ENCODE assay signal across 11 cellular contexts in genomic region chr19:56837892-56838679, GRCh38. TPM values are rescaled to one million over a fixed set of nuclear protein-coding genes. Genes with fewer than 3 reads are reported as not detected.
DNase-seq lines count a peak whose midpoint lies in the region; ATAC-seq and TF ChIP-seq lines count a peak whose summit lies in the region.
"Had no signal": no experiment of that assay in that cellular context is flagged by ENCODE, and none has a peak within 500 bp of the region (broad histone marks: within the 10 kb centered on the region; RNA-seq: fewer than 3 reads in every experiment).

No MANE protein-coding gene starts in this region.

- H3K27me3 Mint-ChIP-seq in activated naive CD4-positive, alpha-beta T cell treated with anti-CD3 and anti-CD28 coated beads for 36 hours (ENCODE audit: low read depth) = peaks cover 28% of the 10 kb centered on the region
- H3K27me3 Mint-ChIP-seq: CD4-positive, CD25-positive, alpha-beta regulatory T cell had no signal

- H3K9me3 ChIP-seq in endocrine pancreas (ENCODE audit: control insufficient read depth, low read length) (no peaks in the 10 kb centered on the region), uterus (no peaks in the 10 kb centered on the region)

- peak; percentile 8 for DNase-seq in activated naive CD4-positive, alpha-beta T cell treated with anti-CD3 and anti-CD28 coated beads for 36 hours
- no peak for DNase-seq in activated naive CD4-positive, alpha-beta T cell treated with anti-CD3 and anti-CD28 coated beads, Interleukin-2, amount 50 U/mL, for 16 hours
- DNase-seq in mucosa of gallbladder (ENCODE audit: low spot score) (peak; percentile 65), uterus (peak; percentile 68 to 73), epidermal melanocyte (ENCODE audit: insufficient read length, low spot score) (no peak)
- DNase-seq: activated CD4-positive, alpha-beta T cell treated with anti-CD3 and anti-CD28 coated beads, Interleukin-2, amount 50 U/mL, for 1 hour had no signal

- H3K27ac Mint-ChIP-seq in activated naive CD4-positive, alpha-beta T cell treated with anti-CD3 and anti-CD28 coated beads for 36 hours = no peak overlapping the region
- H3K27ac Mint-ChIP-seq: CD4-positive, CD25-positive, alpha-beta regulatory T cell; nephron had no signal

- TF ChIP-seq POLR2A in uterus (IDR thresholded peaks at IDR 0.05) = no peak

- H3K9ac ChIP-seq in endocrine pancreas (ENCODE audit: control insufficient read depth, insufficient read depth, low read length) = peak overlapping the region; percentile 72

- no peak overlapping the region for H3K4me3 ChIP-seq in endocrine pancreas (ENCODE audit: control insufficient read depth, insufficient read depth, low read length)
- H3K4me3 ChIP-seq in uterus = peak overlapping the region; percentile 34 to 48

- peaks cover 40% of the 10 kb centered on the region for H3K9me3 Mint-ChIP-seq in activated naive CD4-positive, alpha-beta T cell treated with anti-CD3 and anti-CD28 coated beads for 36 hours

- H3K27me3 ChIP-seq in endocrine pancreas (ENCODE audit: control insufficient read depth, insufficient read depth, low read length) (no peaks in the 10 kb centered on the region), uterus (no peaks in the 10 kb centered on the region)

- peaks cover 28% of the 10 kb centered on the region for H3K36me3 Mint-ChIP-seq in activated naive CD4-positive, alpha-beta T cell treated with anti-CD3 and anti-CD28 coated beads for 36 hours (ENCODE audit: low read depth)

- peak overlapping the region; percentile 78 to 86 for H3K27ac ChIP-seq in uterus

- H3K4me1 Mint-ChIP-seq in activated naive CD4-positive, alpha-beta T cell treated with anti-CD3 and anti-CD28 coated beads for 36 hours (ENCODE audit: low read depth) = peaks cover 5% of the 10 kb centered on the region
- H3K4me1 Mint-ChIP-seq: CD4-positive, CD25-positive, alpha-beta regulatory T cell had no signal

- H3K4me1 ChIP-seq in endocrine pancreas (ENCODE audit: control insufficient read depth, insufficient read depth, low read length) (no peaks in the 10 kb centered on the region), uterus (no peaks in the 10 kb centered on the region)

- intact Hi-C loops in activated naive CD4-positive, alpha-beta T cell treated with anti-CD3 and anti-CD28 coated beads for 36 hours (cut with micrococcal nuclease) = no loop called here
- intact Hi-C loops in uterus (cut with DNase I; ENCODE audit: low total_unique reads) = no loop called here

- peak; percentile 12 to 47 (median 34) for TF ChIP-seq CTCF in uterus (IDR thresholded peaks at IDR 0.05)

- CTCF ChIA-PET in activated naive CD4-positive, alpha-beta T cell treated with anti-CD3 and anti-CD28 coated beads for 36 hours (lab: Charles Lee) = no interaction called here

- H3K36me3 ChIP-seq in endocrine pancreas (ENCODE audit: control insufficient read depth, insufficient read depth, low read length) (no peaks in the 10 kb centered on the region), uterus (no peaks in the 10 kb centered on the region)

- ATAC-seq in GM19452 (IDR thresholded peaks at IDR 0.05; ENCODE audit: unreplicated experiment) = no peak
- ATAC-seq in HG03280 (IDR thresholded peaks at IDR 0.05; ENCODE audit: unreplicated experiment) = no peak

- no peak overlapping the region for H3K4me3 Mint-ChIP-seq in activated naive CD4-positive, alpha-beta T cell treated with anti-CD3 and anti-CD28 coated beads for 36 hours
- H3K4me3 Mint-ChIP-seq: nephron had no signal

RNA-seq across cellular contexts. Expression of gene PEG3, which starts 2.4 kb away (rescaled TPM):
- total RNA-seq in activated naive CD4-positive, alpha-beta T cell treated with anti-CD3 and anti-CD28 coated beads for 36 hours = not detected
- total RNA-seq in mucosa of gallbladder (7.7 TPM), uterus (100 to 1,000 TPM in 1 of 4 donors, 10 to 100 TPM in 2, 1 to 10 TPM in 1; 10.0 to 301 (median 42.1) TPM)

RNA-seq across cellular contexts. Expression of gene ZIM2, which starts 2.4 kb away (rescaled TPM):
- total RNA-seq in activated naive CD4-positive, alpha-beta T cell treated with anti-CD3 and anti-CD28 coated beads for 36 hours = not detected
- total RNA-seq in mucosa of gallbladder (not detected), uterus (1 to 10 TPM in 2 of 4 donors, not detected in 2; 4.9 to 6.0 TPM)
- total RNA-seq: CD4-positive, CD25-positive, alpha-beta regulatory T cell had no signal

Comparison
In these comparisons a context has a peak if more than half of its experiments do, and no peak if none do; other contexts are left out.
1. DNase-seq: peak in activated naive CD4-positive, alpha-beta T cell treated with anti-CD3 and anti-CD28 coated beads for 36 hours (single experiment), mucosa of gallbladder (single experiment) and uterus (2 of 2); none in activated naive CD4-positive, alpha-beta T cell treated with anti-CD3 and anti-CD28 coated beads, Interleukin-2, amount 50 U/mL, for 16 hours (single experiment) and epidermal melanocyte (single experiment).